15 cellular contexts compared by ENCODE assay signal in genomic region chr20:13180986-13181889, GRCh38. TPM values are rescaled to one million over a fixed set of nuclear protein-coding genes. Genes with fewer than 3 reads are reported as not detected.
DNase-seq lines count a peak whose midpoint lies in the region; ATAC-seq and TF ChIP-seq lines count a peak whose summit lies in the region.
"Had no signal": no experiment of that assay in that cellular context is flagged by ENCODE, and none has a peak within 500 bp of the region (broad histone marks: within the 10 kb centered on the region; RNA-seq: fewer than 3 reads in every experiment).

No MANE protein-coding gene starts in this region.

- POLR2A ChIA-PET in activated CD8-positive, alpha-beta T cell treated with anti-CD3 and anti-CD28 coated beads for 36 hours (lab: Charles Lee), result interaction anchor here (1.4 kb wide), 1 partner anchor 9 kb away, joined by 4 read pairs; no protein-coding TSS in a partner anchor
- POLR2A ChIA-PET in activated CD8-positive, alpha-beta T cell treated with anti-CD3 and anti-CD28 coated beads, Interleukin-2, amount 10 ng/mL, durations not matched to agents 7 days and 5 days (lab: Charles Lee), result no interaction called here

- CTCF ChIA-PET in activated CD8-positive, alpha-beta T cell treated with anti-CD3 and anti-CD28 coated beads for 36 hours (lab: Charles Lee), result no interaction called here
- CTCF ChIA-PET in activated CD8-positive, alpha-beta T cell treated with anti-CD3 and anti-CD28 coated beads, Interleukin-2, amount 10 ng/mL, durations not matched to agents 7 days and 5 days (lab: Charles Lee), result no interaction called here

- no peaks in the 10 kb centered on the region for H3K27me3 ChIP-seq in endodermal cell (ENCODE audit: control insufficient read depth, insufficient read depth, low read length, poor library complexity, severe bottlenecking)
- H3K27me3 ChIP-seq: BLaER1 had no signal

- peaks cover 3% of the 10 kb centered on the region for H3K27me3 Mint-ChIP-seq in activated CD8-positive, alpha-beta T cell treated with anti-CD3 and anti-CD28 coated beads for 36 hours
- H3K27me3 Mint-ChIP-seq in activated CD8-positive, alpha-beta T cell treated with anti-CD3 and anti-CD28 coated beads, Interleukin-2, amount 10 ng/mL, durations not matched to agents 7 days and 5 days (ENCODE audit: low read depth), result peaks cover 8% of the 10 kb centered on the region
- H3K27me3 Mint-ChIP-seq in endodermal cell (ENCODE audit: insufficient read depth), result peaks cover 2% of the 10 kb centered on the region
- H3K27me3 Mint-ChIP-seq in stimulated activated naive CD8-positive, alpha-beta T cell treated with anti-CD3 and anti-CD28 coated beads, Interleukin-15, amount 100 ng/mL, for 72 hours, result peaks cover 26% of the 10 kb centered on the region

- H3K9me3 Mint-ChIP-seq in activated CD8-positive, alpha-beta T cell treated with anti-CD3 and anti-CD28 coated beads for 36 hours, result no peaks in the 10 kb centered on the region
- H3K9me3 Mint-ChIP-seq in activated CD8-positive, alpha-beta T cell treated with anti-CD3 and anti-CD28 coated beads, Interleukin-2, amount 10 ng/mL, durations not matched to agents 7 days and 5 days (ENCODE audit: insufficient read depth), result no peaks in the 10 kb centered on the region
- H3K9me3 Mint-ChIP-seq in endodermal cell, result no peaks in the 10 kb centered on the region
- peaks cover 2 to 34% of the 10 kb centered on the region in 2 donors for H3K9me3 Mint-ChIP-seq in stimulated activated naive CD8-positive, alpha-beta T cell treated with anti-CD3 and anti-CD28 coated beads, Interleukin-15, amount 100 ng/mL, for 72 hours

- 80 to 94% methylated on average over 1 to 7 of the region's 7 CpGs for WGBS in endodermal cell (ENCODE audit: insufficient coverage in 1 of 2, insufficient read length in 1 of 2), 2 experiments

- peak; percentile 51 for ATAC-seq in activated CD8-positive, alpha-beta T cell treated with anti-CD3 and anti-CD28 coated beads for 36 hours
- ATAC-seq in activated CD8-positive, alpha-beta T cell treated with anti-CD3 and anti-CD28 coated beads, Interleukin-2, amount 10 ng/mL, durations not matched to agents 7 days and 5 days, result no peak
- peak; percentile 50 for ATAC-seq in stimulated activated naive CD8-positive, alpha-beta T cell treated with anti-CD3 and anti-CD28 coated beads, Interleukin-15, amount 100 ng/mL, for 72 hours
- ATAC-seq in GM19328 (IDR thresholded peaks at IDR 0.05; ENCODE audit: unreplicated experiment), result no peak
- no peak for ATAC-seq in HG03571 (IDR thresholded peaks at IDR 0.05; ENCODE audit: unreplicated experiment)

- H3K4me3 Mint-ChIP-seq in activated CD8-positive, alpha-beta T cell treated with anti-CD3 and anti-CD28 coated beads for 36 hours, result no peak overlapping the region
- no peak overlapping the region for H3K4me3 Mint-ChIP-seq in activated CD8-positive, alpha-beta T cell treated with anti-CD3 and anti-CD28 coated beads, Interleukin-2, amount 10 ng/mL, durations not matched to agents 7 days and 5 days
- no peak overlapping the region for H3K4me3 Mint-ChIP-seq in endodermal cell
- H3K4me3 Mint-ChIP-seq in stimulated activated naive CD8-positive, alpha-beta T cell treated with anti-CD3 and anti-CD28 coated beads, Interleukin-15, amount 100 ng/mL, for 72 hours, result no peak overlapping the region
- H3K4me3 Mint-ChIP-seq: CD8-positive, alpha-beta memory T cell had no signal

- DNase-seq in activated CD8-positive, alpha-beta T cell treated with anti-CD3 and anti-CD28 coated beads for 36 hours, result no peak
- no peak for DNase-seq in activated CD8-positive, alpha-beta T cell treated with anti-CD3 and anti-CD28 coated beads, Interleukin-2, amount 10 ng/mL, durations not matched to agents 7 days and 5 days
- DNase-seq in SW480 (ENCODE audit: low spot score) (peak; percentile 35), endodermal cell (no peak)
- no peak for DNase-seq in stimulated activated naive CD8-positive, alpha-beta T cell treated with anti-CD3 and anti-CD28 coated beads, Interleukin-15, amount 100 ng/mL, for 72 hours
- no peak for DNase-seq in activated CD4-positive, alpha-beta T cell treated with anti-CD3 and anti-CD28 coated beads for 1 hour
- DNase-seq: AML-193; CD8-positive, alpha-beta memory T cell; DMS53; GF-D8; GM23248 had no signal

- H3K4me3 ChIP-seq in endodermal cell (ENCODE audit: low read length), result no peak overlapping the region
- H3K4me3 ChIP-seq: BLaER1, GM23248 had no signal

- no peaks in the 10 kb centered on the region for H3K36me3 Mint-ChIP-seq in activated CD8-positive, alpha-beta T cell treated with anti-CD3 and anti-CD28 coated beads for 36 hours (ENCODE audit: low read depth)
- H3K36me3 Mint-ChIP-seq in activated CD8-positive, alpha-beta T cell treated with anti-CD3 and anti-CD28 coated beads, Interleukin-2, amount 10 ng/mL, durations not matched to agents 7 days and 5 days (ENCODE audit: low read depth), result no peaks in the 10 kb centered on the region
- H3K36me3 Mint-ChIP-seq in endodermal cell (ENCODE audit: low read depth), result no peaks in the 10 kb centered on the region

- no peaks in the 10 kb centered on the region for H3K4me1 ChIP-seq in endodermal cell (ENCODE audit: control insufficient read depth, insufficient read depth, low read length)
- H3K4me1 ChIP-seq: BLaER1 had no signal

- TF ChIP-seq CTCF in activated CD8-positive, alpha-beta T cell treated with anti-CD3 and anti-CD28 coated beads for 36 hours (IDR thresholded peaks at IDR 0.05), result no peak
- TF ChIP-seq CTCF in endodermal cell (conservative IDR thresholded peaks at IDR 0.05), result peak; percentile 20

- H3K9ac ChIP-seq in endodermal cell (ENCODE audit: extremely low read depth, low read length, poor library complexity, severe bottlenecking), result no peak overlapping the region
- H3K9ac ChIP-seq: BLaER1, GM23248 had no signal

- H3K27ac Mint-ChIP-seq in activated CD8-positive, alpha-beta T cell treated with anti-CD3 and anti-CD28 coated beads for 36 hours, result no peak overlapping the region
- no peak overlapping the region for H3K27ac Mint-ChIP-seq in activated CD8-positive, alpha-beta T cell treated with anti-CD3 and anti-CD28 coated beads, Interleukin-2, amount 10 ng/mL, durations not matched to agents 7 days and 5 days
- no peak overlapping the region for H3K27ac Mint-ChIP-seq in endodermal cell
- no peak overlapping the region for H3K27ac Mint-ChIP-seq in stimulated activated naive CD8-positive, alpha-beta T cell treated with anti-CD3 and anti-CD28 coated beads, Interleukin-15, amount 100 ng/mL, for 72 hours
- H3K27ac Mint-ChIP-seq: CD8-positive, alpha-beta memory T cell had no signal

- intact Hi-C loops in activated CD8-positive, alpha-beta T cell treated with anti-CD3 and anti-CD28 coated beads for 36 hours (cut with micrococcal nuclease), result no loop called here

- no peak overlapping the region for H3K27ac ChIP-seq in endodermal cell (ENCODE audit: low read depth, low read length)
- H3K27ac ChIP-seq: 22Rv1, BLaER1, GM23248 had no signal

- no peaks in the 10 kb centered on the region for H3K9me3 ChIP-seq in endodermal cell (ENCODE audit: control insufficient read depth, low read length)

- H3K36me3 ChIP-seq in endodermal cell (ENCODE audit: control insufficient read depth, insufficient read depth, low read length), result no peaks in the 10 kb centered on the region
- H3K36me3 ChIP-seq: BLaER1 had no signal

- H3K4me1 Mint-ChIP-seq in activated CD8-positive, alpha-beta T cell treated with anti-CD3 and anti-CD28 coated beads for 36 hours (ENCODE audit: low read depth), result peaks cover 5% of the 10 kb centered on the region
- H3K4me1 Mint-ChIP-seq in activated CD8-positive, alpha-beta T cell treated with anti-CD3 and anti-CD28 coated beads, Interleukin-2, amount 10 ng/mL, durations not matched to agents 7 days and 5 days (ENCODE audit: low read depth), result no peaks in the 10 kb centered on the region
- H3K4me1 Mint-ChIP-seq in endodermal cell, result peaks cover 4% of the 10 kb centered on the region
- H3K4me1 Mint-ChIP-seq in stimulated activated naive CD8-positive, alpha-beta T cell treated with anti-CD3 and anti-CD28 coated beads, Interleukin-15, amount 100 ng/mL, for 72 hours, result peaks cover 22% of the 10 kb centered on the region
- H3K4me1 Mint-ChIP-seq: CD8-positive, alpha-beta memory T cell had no signal

RNA-seq across cellular contexts. Expression of gene ISM1, which starts 39.8 kb away (rescaled TPM):
- 1 to 10 TPM in 1 of 2 experiments, under 1 TPM in 1; 0.77 to 1.4 TPM for total RNA-seq in activated CD8-positive, alpha-beta T cell treated with anti-CD3 and anti-CD28 coated beads for 36 hours
- 1 to 10 TPM; 2.9 to 3.7 TPM for total RNA-seq in activated CD8-positive, alpha-beta T cell treated with anti-CD3 and anti-CD28 coated beads, Interleukin-2, amount 10 ng/mL, durations not matched to agents 7 days and 5 days
- 1 to 10 TPM in 1 of 2 donors, under 1 TPM in 1; 0.24 to 1.1 TPM for total RNA-seq in endodermal cell
- polyA plus RNA-seq in endodermal cell (2013, experiment 1 of 2), result 5.7 TPM
- 3.2 TPM for polyA plus RNA-seq in endodermal cell (2013, experiment 2 of 2)
- total RNA-seq: GM23248 had no signal

Comparison
In these comparisons a context has a peak if more than half of its experiments do, and no peak if none do; other contexts are left out.
1. ATAC-seq: peak in activated CD8-positive, alpha-beta T cell treated with anti-CD3 and anti-CD28 coated beads for 36 hours (single experiment) and stimulated activated naive CD8-positive, alpha-beta T cell treated with anti-CD3 and anti-CD28 coated beads, Interleukin-15, amount 100 ng/mL, for 72 hours (single experiment); none in activated CD8-positive, alpha-beta T cell treated with anti-CD3 and anti-CD28 coated beads, Interleukin-2, amount 10 ng/mL, durations not matched to agents 7 days and 5 days (single experiment), GM19328 (single experiment) and HG03571 (single experiment).